Comparison of ENCODE assay signal across 8 cellular contexts in genomic region chr11:27506200-27507182, GRCh38. TPM values are rescaled to one million over a fixed set of nuclear protein-coding genes. Genes with fewer than 3 reads are reported as not detected.
DNase-seq lines count a peak whose midpoint lies in the region; ATAC-seq lines count a peak whose summit lies in the region.

Gene LIN7C, minus strand, starts transcription at chr11:27506769. Its CDS starts 17 bp downstream, at chr11:27506752.

- ATAC-seq in GM19468 (IDR thresholded peaks at IDR 0.05; ENCODE audit: extremely low read depth, unreplicated experiment) = peak; percentile 95

- no peaks in the 10 kb centered on the region for H3K9me3 ChIP-seq in endocrine pancreas (ENCODE audit: control insufficient read depth, low read length)

- DNase-seq in COLO829 (ENCODE audit: low spot score) (peak; percentile 97), HS-5 (ENCODE audit: low read depth) (peak; percentile 77), mesenteric fat pad (ENCODE audit: low spot score) (peak; percentile 97)
- peak; percentile 90 for DNase-seq in NK-92 treated with Interleukin-12 subunit alpha and Interleukin-12 subunit beta, amount 100 ng/mL, for 24 hours (lab: John Stamatoyannopoulos, UW)
- DNase-seq in activated CD8-positive, alpha-beta memory T cell treated with anti-CD3 and anti-CD28 coated beads for 4 hours (ENCODE audit: low read depth in 2 of 2) = peak; percentile 93 to 94
- peak; percentile 84 for DNase-seq in stimulated activated CD8-positive, alpha-beta memory T cell treated with anti-CD3 and anti-CD28 coated beads, Interleukin-15, amount 100 ng/mL, for 24 hours (ENCODE audit: low read depth)

- peak within 1 kb of the TSS; percentile 96 for H3K9ac ChIP-seq in endocrine pancreas (ENCODE audit: control insufficient read depth, insufficient read depth, low read length)

- peak within 1 kb of the TSS; percentile 98 for H3K4me3 ChIP-seq in endocrine pancreas (ENCODE audit: control insufficient read depth, insufficient read depth, low read length)

- peaks cover 17% of the 10 kb centered on the region for H3K4me1 ChIP-seq in endocrine pancreas (ENCODE audit: control insufficient read depth, insufficient read depth, low read length)

- H3K36me3 ChIP-seq in endocrine pancreas (ENCODE audit: control insufficient read depth, insufficient read depth, low read length) = no peaks in the 10 kb centered on the region

- no peaks in the 10 kb centered on the region for H3K27me3 ChIP-seq in endocrine pancreas (ENCODE audit: control insufficient read depth, insufficient read depth, low read length)

RNA-seq across cellular contexts. Expression of gene LIN7C, which starts in this region (rescaled TPM):
- 26.8 TPM for total RNA-seq in mesenteric fat pad

Comparison
In these comparisons a context has a peak if more than half of its experiments do, and no peak if none do; other contexts are left out.
1. Peak in every context shown above with its lines: DNase-seq, ATAC-seq and H3K4me3 ChIP-seq.